8 cellular contexts compared by ENCODE assay signal in the genomic region with DNA sequence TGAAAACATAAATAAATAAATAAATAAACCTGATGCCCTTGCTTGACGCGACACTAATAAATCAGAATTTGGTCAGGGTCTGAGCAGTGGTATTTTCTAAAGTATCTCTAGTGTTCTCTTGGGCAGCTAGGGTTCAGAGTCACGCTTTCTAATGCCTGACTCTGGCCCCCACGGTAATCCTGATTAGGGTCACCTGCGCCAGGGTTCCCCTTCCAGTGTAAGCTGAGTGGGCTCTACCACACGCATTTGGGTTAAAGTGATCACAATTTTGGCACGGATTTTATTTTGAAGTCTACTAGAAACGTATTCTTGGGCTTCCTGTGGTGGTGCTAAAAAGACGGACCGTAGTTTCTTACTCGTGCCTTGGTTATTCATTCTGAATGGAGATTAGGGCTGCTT. TPM values are rescaled to one million over a fixed set of nuclear protein-coding genes. Genes with fewer than 3 reads are reported as not detected.
DNase-seq lines count a peak whose midpoint lies in the region; ATAC-seq, FAIRE-seq and TF ChIP-seq lines count a peak whose summit lies in the region.

No MANE protein-coding gene starts in this region.

- H3K27me3 ChIP-seq in CD4-positive, alpha-beta T cell (ENCODE audit: control insufficient read depth, insufficient read depth, low read length): no peaks in the 10 kb centered on the region
- H3K27me3 ChIP-seq in kidney epithelial cell (ENCODE audit: control insufficient read depth, insufficient read depth, low read length) (no peaks in the 10 kb centered on the region), thyroid gland (no peaks in the 10 kb centered on the region)

- DNase-seq in CD4-positive, alpha-beta T cell: no peak
- no peak for DNase-seq in activated naive CD4-positive, alpha-beta T cell treated with anti-CD3 and anti-CD28 coated beads, Interleukin-2, amount 50 U/mL, for 72 hours (ENCODE audit: low spot score in 2 of 2)
- DNase-seq in kidney epithelial cell (ENCODE audit: low read depth) (no peak), thyroid gland (peak in 1 of 2 donors; percentile 9), HT-29 (ENCODE audit: low spot score) (no peak), RCC 7860 (ENCODE audit: low spot score) (no peak), SKM-1 (lab: John Stamatoyannopoulos, UW; ENCODE audit: unreplicated experiment) (no peak)

- ATAC-seq in CD4-positive, alpha-beta T cell (ENCODE audit: poor library complexity): no peak
- ATAC-seq in HG02938 (IDR thresholded peaks at IDR 0.05; ENCODE audit: unreplicated experiment): peak; percentile 16
- ATAC-seq in activated naive CD4-positive, alpha-beta T cell treated with anti-CD3 and anti-CD28 coated beads, Interleukin-2, amount 50 U/mL, for 72 hours: peak; percentile 4 to 15

- H3K36me3 Mint-ChIP-seq in CD4-positive, alpha-beta T cell (ENCODE audit: low read depth): peaks cover 37% of the 10 kb centered on the region
- peaks cover 7 to 15% of the 10 kb centered on the region in 2 donors for H3K36me3 Mint-ChIP-seq in activated naive CD4-positive, alpha-beta T cell treated with anti-CD3 and anti-CD28 coated beads, Interleukin-2, amount 50 U/mL, for 72 hours

- 2 to 3% methylated on average over 11 of the region's 11 CpGs for WGBS in thyroid gland, 2 donors

- no peaks in the 10 kb centered on the region for H3K27me3 Mint-ChIP-seq in CD4-positive, alpha-beta T cell

- H3K4me1 Mint-ChIP-seq in CD4-positive, alpha-beta T cell (ENCODE audit: low read depth): peaks cover 30% of the 10 kb centered on the region

- intact Hi-C loops in CD4-positive, alpha-beta T cell (cut with DNase I, micrococcal nuclease): loop anchor here (2.0 to 5.0 kb wide), 4 partner anchors 108 to 801 kb away; a partner anchor contains a TSS
- intact Hi-C loops in thyroid gland (cut with DNase I): no loop called here

- POLR2A ChIA-PET in CD4-positive, alpha-beta T cell (lab: Charles Lee): interaction anchor here (1.7 to 2.3 kb wide), 4 partner anchors 12 to 409 kb away, joined by 8 to 17 read pairs (median 10); a partner anchor contains a TSS

- peak overlapping the region; percentile 92 for H3K27ac Mint-ChIP-seq in CD4-positive, alpha-beta T cell
- peak overlapping the region; percentile 97 to 98 for H3K27ac Mint-ChIP-seq in activated naive CD4-positive, alpha-beta T cell treated with anti-CD3 and anti-CD28 coated beads, Interleukin-2, amount 50 U/mL, for 72 hours

- CTCF ChIA-PET in CD4-positive, alpha-beta T cell (lab: Charles Lee): interaction anchor here (1.4 to 4.2 kb wide), 4 partner anchors 12 to 429 kb away, joined by 4 to 29 read pairs (median 6); a partner anchor contains a TSS

- TF ChIP-seq POLR2A in thyroid gland (IDR thresholded peaks at IDR 0.05): no peak

- H3K36me3 ChIP-seq in kidney epithelial cell (ENCODE audit: control insufficient read depth, insufficient read depth, low read length) (peaks cover 1% of the 10 kb centered on the region), thyroid gland (peaks cover 0 to 4% of the 10 kb centered on the region in 2 donors)

- H3K9me3 ChIP-seq in CD4-positive, alpha-beta T cell (ENCODE audit: control insufficient read depth, low read length): no peaks in the 10 kb centered on the region
- no peaks in the 10 kb centered on the region for H3K9me3 ChIP-seq in thyroid gland

- peak overlapping the region; percentile 82 for H3K4me3 ChIP-seq in kidney epithelial cell (ENCODE audit: low read depth, low read length)
- H3K4me3 ChIP-seq in thyroid gland (replicated peaks in 1 of 3): peak overlapping the region; percentile 27 to 95 (median 47)

- FAIRE-seq in RCC 7860 (lab: Jason Lieb, UNC): no peak

- no peak for TF ChIP-seq CTCF in CD4-positive, alpha-beta T cell (IDR thresholded peaks at IDR 0.05)
- no peak for TF ChIP-seq CTCF in kidney epithelial cell (IDR thresholded peaks at IDR 0.05; ENCODE audit: insufficient read depth, low read length, poor library complexity, severe bottlenecking)
- TF ChIP-seq CTCF in thyroid gland (IDR thresholded peaks at IDR 0.05): no peak

- peak overlapping the region; percentile 92 for H3K4me3 Mint-ChIP-seq in CD4-positive, alpha-beta T cell

- H3K9me3 Mint-ChIP-seq in CD4-positive, alpha-beta T cell: no peaks in the 10 kb centered on the region
- H3K9me3 Mint-ChIP-seq in activated naive CD4-positive, alpha-beta T cell treated with anti-CD3 and anti-CD28 coated beads, Interleukin-2, amount 50 U/mL, for 72 hours: no peaks in the 10 kb centered on the region

- H3K4me1 ChIP-seq in thyroid gland: peaks cover 7 to 17% of the 10 kb centered on the region in 2 donors

- peak overlapping the region; percentile 65 for H3K27ac ChIP-seq in CD4-positive, alpha-beta T cell (ENCODE audit: low read depth, low read length)
- H3K27ac ChIP-seq in thyroid gland: peak overlapping the region in 2 of 3 donors; percentile 49 to 79

RNA-seq across cellular contexts. Expression of a gene that starts 0.7 kb away (rescaled TPM):
- 10 to 100 TPM; 15.9 to 16.3 TPM for total RNA-seq in CD4-positive, alpha-beta T cell
- total RNA-seq in activated naive CD4-positive, alpha-beta T cell treated with anti-CD3 and anti-CD28 coated beads, Interleukin-2, amount 50 U/mL, for 72 hours: 10 to 100 TPM; 42.8 to 54.8 TPM
- total RNA-seq in kidney epithelial cell: 62.7 and 65.4 TPM in 2 replicates
- 10 to 100 TPM; 22.3 to 47.1 (median 36.5) TPM for total RNA-seq in thyroid gland
- 29.3 and 29.8 TPM in 2 replicates for total RNA-seq in HT-29 (2014; rRNA removed; shearing (Covaris generic))
